ENCODE assay signal across 1 cellular context in the genomic region with DNA sequence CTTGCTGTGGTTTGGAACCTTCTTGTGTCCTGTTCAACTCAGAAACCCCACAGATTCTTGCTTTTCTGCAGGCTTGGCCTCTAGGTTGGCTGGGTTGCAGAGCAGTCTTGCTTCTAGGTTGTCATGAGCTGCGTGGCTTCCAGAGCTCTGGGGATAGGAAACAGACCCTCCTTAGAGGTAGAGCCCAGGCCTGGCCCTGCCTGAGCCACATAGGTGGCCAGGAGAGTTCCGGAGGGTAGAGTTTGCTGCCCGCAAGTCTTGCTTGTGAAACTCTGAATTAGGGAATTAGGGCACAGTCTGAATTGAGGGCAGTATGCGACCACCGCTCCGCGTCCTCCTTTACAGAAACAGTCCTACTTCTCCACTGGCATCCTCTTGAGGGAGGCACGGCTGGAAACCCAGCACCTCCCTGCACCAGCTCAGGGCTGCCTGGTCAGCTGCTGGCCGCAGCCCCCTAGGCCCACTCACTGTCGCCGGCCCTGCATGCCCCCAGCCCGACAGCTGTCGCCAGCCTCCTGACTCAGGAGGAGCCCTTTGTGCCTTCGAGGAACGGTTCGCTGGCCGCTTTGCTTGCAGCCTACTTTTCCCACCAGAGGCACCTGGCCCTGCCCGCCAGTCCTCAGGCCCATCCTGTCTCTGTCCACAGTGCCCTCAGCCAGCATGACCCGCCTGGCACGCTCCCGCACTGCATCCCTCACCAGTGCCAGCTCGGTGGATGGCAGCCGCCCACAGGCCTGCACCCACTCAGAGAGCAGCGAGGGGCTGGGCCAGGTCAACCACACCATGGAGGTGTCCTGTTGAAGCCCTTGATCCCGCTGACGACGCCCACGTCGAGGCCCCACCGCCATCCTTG.
TF ChIP-seq lines count a peak whose summit lies in the region.

No MANE protein-coding gene starts in this region.

TF ChIP-seq in IMR-90, 13 proteins besides CTCF, POLR2A, EP300 and RAD21 (continued from another document):
- TF ChIP-seq MAFK (IDR thresholded peaks at IDR 0.05; ENCODE audit: low read depth, low read length) (no peak), CHD1 (IDR thresholded peaks at IDR 0.05; ENCODE audit: low read depth, low read length) (no peak), NFE2L2 (IDR thresholded peaks at IDR 0.05; ENCODE audit: low read depth, low read length) (no peak), CEBPB (IDR thresholded peaks at IDR 0.05; ENCODE audit: low read depth, low read length) (no peak), MAZ (IDR thresholded peaks at IDR 0.05; ENCODE audit: borderline replicate concordance, low read depth, low read length) (no peak)
- TF ChIP-seq, protein P1, sequence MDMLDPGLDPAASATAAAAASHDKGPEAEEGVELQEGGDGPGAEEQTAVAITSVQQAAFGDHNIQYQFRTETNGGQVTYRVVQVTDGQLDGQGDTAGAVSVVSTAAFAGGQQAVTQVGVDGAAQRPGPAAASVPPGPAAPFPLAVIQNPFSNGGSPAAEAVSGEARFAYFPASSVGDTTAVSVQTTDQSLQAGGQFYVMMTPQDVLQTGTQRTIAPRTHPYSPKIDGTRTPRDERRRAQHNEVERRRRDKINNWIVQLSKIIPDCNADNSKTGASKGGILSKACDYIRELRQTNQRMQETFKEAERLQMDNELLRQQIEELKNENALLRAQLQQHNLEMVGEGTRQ (IDR thresholded peaks at IDR 0.05; ENCODE audit: low read depth, low read length): no peak
